11 cellular contexts compared by ENCODE assay signal in the genomic region with DNA sequence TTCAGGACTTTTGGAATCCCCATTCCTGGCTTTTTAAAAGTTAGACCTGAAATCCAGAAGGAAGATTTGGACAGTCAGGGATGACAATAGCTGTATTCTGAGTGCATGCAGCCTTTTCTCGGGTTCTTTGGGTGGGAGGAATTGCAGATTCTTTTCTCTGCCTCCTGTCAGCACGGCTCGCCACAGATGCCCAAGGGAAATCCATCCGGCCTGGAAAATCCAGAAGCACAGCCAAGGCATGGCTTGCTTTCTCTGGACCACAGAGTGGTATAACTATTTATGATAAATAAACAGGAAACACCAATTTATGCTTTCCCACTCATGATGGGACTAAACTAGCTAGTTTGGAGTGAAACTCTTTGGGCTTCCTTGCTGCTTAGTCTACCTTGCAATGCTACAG. TPM values are rescaled to one million over a fixed set of nuclear protein-coding genes. Genes with fewer than 3 reads are reported as not detected.
DNase-seq lines count a peak whose midpoint lies in the region; ATAC-seq and TF ChIP-seq lines count a peak whose summit lies in the region.
"Had no signal": no experiment of that assay in that cellular context is flagged by ENCODE, and none has a peak within 500 bp of the region (broad histone marks: within the 10 kb centered on the region; RNA-seq: fewer than 3 reads in every experiment).

No MANE protein-coding gene starts in this region.

- peak overlapping the region; percentile 74 to 87 (median 75) for H3K4me3 Mint-ChIP-seq in T-cell
- H3K4me3 Mint-ChIP-seq in stimulated activated naive CD8-positive, alpha-beta T cell treated with anti-CD3 and anti-CD28 coated beads, Interleukin-15, amount 100 ng/mL, for 72 hours, result peak overlapping the region; percentile 39 to 71

- peaks cover 55 to 78% (median 57%) of the 10 kb centered on the region in 3 donors for H3K4me1 Mint-ChIP-seq in T-cell
- H3K4me1 Mint-ChIP-seq in stimulated activated naive CD8-positive, alpha-beta T cell treated with anti-CD3 and anti-CD28 coated beads, Interleukin-15, amount 100 ng/mL, for 72 hours, result peaks cover 33% of the 10 kb centered on the region

- CTCF ChIA-PET in T-cell (lab: Charles Lee), result interaction anchor here (0.6 to 1.5 kb wide), 4 partner anchors 8 to 246 kb away, joined by 4 to 10 read pairs (median 8); no protein-coding TSS in a partner anchor

- no peaks in the 10 kb centered on the region for H3K27me3 Mint-ChIP-seq in T-cell
- H3K27me3 Mint-ChIP-seq in stimulated activated naive CD8-positive, alpha-beta T cell treated with anti-CD3 and anti-CD28 coated beads, Interleukin-15, amount 100 ng/mL, for 72 hours, result peaks cover under 1% of the 10 kb centered on the region

- DNase-seq in T-cell (no peak), fibroblast of the aortic adventitia (ENCODE audit: low read depth) (peak; percentile 47), ecto neural progenitor cell (ENCODE audit: low spot score) (no peak)
- no peak for DNase-seq in stimulated activated naive CD8-positive, alpha-beta T cell treated with anti-CD3 and anti-CD28 coated beads, Interleukin-15, amount 100 ng/mL, for 72 hours
- DNase-seq: cortex of kidney, HCEC 1CT, NCI-H69, small intestine had no signal

- POLR2A ChIA-PET in T-cell (lab: Charles Lee), result no interaction called here

- TF ChIP-seq CTCF in GM12875 (IDR thresholded peaks at IDR 0.05; ENCODE audit: borderline replicate concordance, insufficient read depth, low read depth, low read length) (no peak), fibroblast of the aortic adventitia (IDR thresholded peaks at IDR 0.05; ENCODE audit: insufficient read depth, low read length) (no peak)

- H3K36me3 Mint-ChIP-seq in T-cell, result peaks cover 10% of the 10 kb centered on the region

- H3K9me3 Mint-ChIP-seq in T-cell, result peaks cover 0 to 6% (median 0%) of the 10 kb centered on the region in 3 donors
- H3K9me3 Mint-ChIP-seq in stimulated activated naive CD8-positive, alpha-beta T cell treated with anti-CD3 and anti-CD28 coated beads, Interleukin-15, amount 100 ng/mL, for 72 hours, result peaks cover 8 to 11% of the 10 kb centered on the region in 2 donors

- H3K27ac Mint-ChIP-seq in T-cell, result peak overlapping the region; percentile 94 to 95
- H3K27ac Mint-ChIP-seq in stimulated activated naive CD8-positive, alpha-beta T cell treated with anti-CD3 and anti-CD28 coated beads, Interleukin-15, amount 100 ng/mL, for 72 hours, result peak overlapping the region in 1 of 2 donors; percentile 32

- H3K4me3 ChIP-seq in GM12875 (ENCODE audit: low read depth, low read length) (peak overlapping the region; percentile 51), fibroblast of the aortic adventitia (ENCODE audit: low read depth, low read length) (no peak overlapping the region)

- ATAC-seq in T-cell (replicated peaks in 1 of 4) (peak in 2 of 4 experiments; percentile 14 to 35), GM18520 (IDR thresholded peaks at IDR 0.05; ENCODE audit: unreplicated experiment) (no peak), GM18861 (IDR thresholded peaks at IDR 0.05; ENCODE audit: unreplicated experiment) (no peak)
- ATAC-seq in stimulated activated naive CD8-positive, alpha-beta T cell treated with anti-CD3 and anti-CD28 coated beads, Interleukin-15, amount 100 ng/mL, for 72 hours, result no peak

RNA-seq across cellular contexts. Expression of gene C9orf152, which starts 59.1 kb away (rescaled TPM):
- total RNA-seq in T-cell (under 1 TPM in 3 of 5 donors, not detected in 2; 0.09 to 0.10 (median 0.09) TPM), fibroblast of the aortic adventitia (ENCODE audit: low replicate concordance) (0.16 TPM in 1 of 2 replicates, not detected in the other)
